17 cellular contexts compared by ENCODE assay signal in the genomic region with DNA sequence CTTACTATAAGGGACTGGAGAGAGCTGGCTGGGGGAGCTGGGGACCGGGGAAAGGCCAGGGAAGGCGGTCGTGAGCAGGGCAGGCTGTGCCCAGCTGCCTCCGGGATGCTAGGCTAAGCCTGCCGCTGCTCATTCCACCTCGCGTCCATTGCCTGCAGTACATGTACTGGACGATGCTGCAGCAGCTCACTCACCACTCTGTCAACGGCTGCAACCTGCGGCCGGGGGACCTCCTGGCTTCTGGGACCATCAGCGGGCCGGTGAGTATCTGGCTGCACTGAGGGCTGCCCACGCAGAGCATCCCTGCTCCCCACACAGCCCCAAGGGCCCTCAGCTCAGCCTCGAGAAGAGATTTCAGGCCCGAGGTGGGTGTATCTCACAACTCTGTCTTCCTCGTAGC.
"Had no signal": no experiment of that assay in that cellular context is flagged by ENCODE, and none has a peak within 500 bp of the region (broad histone marks: within the 10 kb centered on the region; RNA-seq: fewer than 3 reads in every experiment).

No MANE protein-coding gene starts in this region.

- H3K27me3 ChIP-seq: gastroesophageal sphincter, heart left ventricle, left lung, ovary, right lobe of liver, tibial nerve had no signal

- H3K36me3 ChIP-seq: ovary had no signal

- H3K4me1 ChIP-seq: left lung, tibial nerve had no signal

- ATAC-seq: gastroesophageal sphincter; heart left ventricle; naive thymus-derived CD4-positive, alpha-beta T cell; psoas muscle; right lobe of liver; stimulated activated naive B cell treated with anti-CD40 and anti-IgM and Interleukin-4, amounts not matched to agents 10 μg/mL and 1 μg/mL and 100 μg/mL, for 72 hours had no signal

- H3K4me3 ChIP-seq: gastroesophageal sphincter, heart left ventricle, left lung, ovary, psoas muscle, right lobe of liver, tibial nerve had no signal

- FAIRE-seq: TTC549 had no signal

- H3K27ac Mint-ChIP-seq: activated naive CD8-positive, alpha-beta T cell treated with anti-CD3 and anti-CD28 coated beads, Interleukin-2, amount 10 ng/mL, durations not matched to agents 7 days and 5 days; activated T-helper 1 cell treated with anti-CD3 and anti-CD28 coated beads, Interleukin-12 subunit alpha, Interleukin-12 subunit beta, Interleukin-2, Interleukin-4 antibody, amounts not matched to agents 30 ng/mL and 10 ng/mL and 1 ng/mL, durations not matched to agents 14 hours and 24 hours and 36 hours; naive thymus-derived CD4-positive, alpha-beta T cell; stimulated activated naive B cell treated with anti-CD40 and anti-IgM and Interleukin-4, amounts not matched to agents 10 μg/mL and 1 μg/mL and 100 μg/mL, for 72 hours had no signal

- H3K4me3 Mint-ChIP-seq: activated naive CD8-positive, alpha-beta T cell treated with anti-CD3 and anti-CD28 coated beads, Interleukin-2, amount 10 ng/mL, durations not matched to agents 7 days and 5 days; activated T-helper 1 cell treated with anti-CD3 and anti-CD28 coated beads, Interleukin-12 subunit alpha, Interleukin-12 subunit beta, Interleukin-2, Interleukin-4 antibody, amounts not matched to agents 30 ng/mL and 10 ng/mL and 1 ng/mL, durations not matched to agents 14 hours and 24 hours and 36 hours; central memory CD8-positive, alpha-beta T cell; naive thymus-derived CD4-positive, alpha-beta T cell; stimulated activated naive B cell treated with anti-CD40 and anti-IgM and Interleukin-4, amounts not matched to agents 10 μg/mL and 1 μg/mL and 100 μg/mL, for 72 hours; T-helper 2 cell treated with Interferon-gamma antibody and Interleukin-4, amounts not matched to agents 5 μg/mL and 100 μg/mL, for 36 hours had no signal

- DNase-seq: activated CD4-positive, alpha-beta T cell treated with anti-CD3 and anti-CD28 coated beads, Interleukin-2, amount 50 U/mL, for 48 hours; activated naive CD4-positive, alpha-beta T cell treated with Interleukin-2 at 50 U/mL for 16 hours; activated naive CD8-positive, alpha-beta T cell treated with anti-CD3 and anti-CD28 coated beads, Interleukin-2, amount 10 ng/mL, durations not matched to agents 7 days and 5 days; cortex of kidney; heart left ventricle; left lung; naive thymus-derived CD4-positive, alpha-beta T cell; ovary; psoas muscle; right lobe of liver; stimulated activated naive B cell treated with anti-CD40 and anti-IgM and Interleukin-4, amounts not matched to agents 10 μg/mL and 1 μg/mL and 100 μg/mL, for 72 hours had no signal

- H3K27me3 Mint-ChIP-seq: activated naive CD8-positive, alpha-beta T cell treated with anti-CD3 and anti-CD28 coated beads, Interleukin-2, amount 10 ng/mL, durations not matched to agents 7 days and 5 days; central memory CD8-positive, alpha-beta T cell; naive thymus-derived CD4-positive, alpha-beta T cell; stimulated activated naive B cell treated with anti-CD40 and anti-IgM and Interleukin-4, amounts not matched to agents 10 μg/mL and 1 μg/mL and 100 μg/mL, for 72 hours had no signal

- H3K4me1 Mint-ChIP-seq: activated naive CD8-positive, alpha-beta T cell treated with anti-CD3 and anti-CD28 coated beads, Interleukin-2, amount 10 ng/mL, durations not matched to agents 7 days and 5 days; central memory CD8-positive, alpha-beta T cell; naive thymus-derived CD4-positive, alpha-beta T cell had no signal

- H3K9me3 ChIP-seq: gastroesophageal sphincter, heart left ventricle, left lung, ovary, psoas muscle, right lobe of liver, tibial nerve had no signal

- H3K9me3 Mint-ChIP-seq: activated naive CD8-positive, alpha-beta T cell treated with anti-CD3 and anti-CD28 coated beads, Interleukin-2, amount 10 ng/mL, durations not matched to agents 7 days and 5 days; activated T-helper 1 cell treated with anti-CD3 and anti-CD28 coated beads, Interleukin-12 subunit alpha, Interleukin-12 subunit beta, Interleukin-2, Interleukin-4 antibody, amounts not matched to agents 30 ng/mL and 10 ng/mL and 1 ng/mL, durations not matched to agents 14 hours and 24 hours and 36 hours; central memory CD8-positive, alpha-beta T cell; naive thymus-derived CD4-positive, alpha-beta T cell; stimulated activated naive B cell treated with anti-CD40 and anti-IgM and Interleukin-4, amounts not matched to agents 10 μg/mL and 1 μg/mL and 100 μg/mL, for 72 hours; T-helper 2 cell treated with Interferon-gamma antibody and Interleukin-4, amounts not matched to agents 5 μg/mL and 100 μg/mL, for 36 hours had no signal

- H3K27ac ChIP-seq: heart left ventricle, left lung, ovary, right lobe of liver had no signal
